Comparison of ENCODE assay signal across 25 cellular contexts in genomic region chr11:83543918-83544491, GRCh38.
DNase-seq lines count a peak whose midpoint lies in the region; ATAC-seq, FAIRE-seq and TF ChIP-seq lines count a peak whose summit lies in the region.
"Had no signal": no experiment of that assay in that cellular context is flagged by ENCODE, and none has a peak within 500 bp of the region (broad histone marks: within the 10 kb centered on the region; RNA-seq: fewer than 3 reads in every experiment).

No MANE protein-coding gene starts in this region.

- peak; percentile 89 for ATAC-seq in activated CD8-positive, alpha-beta T cell treated with anti-CD3 and anti-CD28 coated beads for 36 hours
- ATAC-seq in activated CD8-positive, alpha-beta T cell treated with anti-CD3 and anti-CD28 coated beads, Interleukin-2, amount 10 ng/mL, durations not matched to agents 7 days and 5 days = no peak
- peak; percentile 60 for ATAC-seq in HG02884 (IDR thresholded peaks at IDR 0.05; ENCODE audit: unreplicated experiment)
- ATAC-seq in stimulated activated naive B cell treated with anti-CD40 and anti-IgM and Interleukin-4, amounts not matched to agents 10 μg/mL and 1 μg/mL and 100 μg/mL, for 72 hours (replicated peaks) = peak; percentile 73 to 92
- ATAC-seq in HG03378 (IDR thresholded peaks at IDR 0.05; ENCODE audit: unreplicated experiment) = no peak
- no peak for ATAC-seq in GM19395 (IDR thresholded peaks at IDR 0.05; ENCODE audit: unreplicated experiment)
- ATAC-seq: T-cell had no signal

- H3K4me3 ChIP-seq in bronchial epithelial cell (ENCODE audit: low read depth, low read length) = no peak overlapping the region
- H3K4me3 ChIP-seq: neural progenitor cell, stomach had no signal

- H3K36me3 Mint-ChIP-seq in activated CD8-positive, alpha-beta T cell treated with anti-CD3 and anti-CD28 coated beads for 36 hours (ENCODE audit: low read depth) = no peaks in the 10 kb centered on the region
- H3K36me3 Mint-ChIP-seq in activated CD8-positive, alpha-beta T cell treated with anti-CD3 and anti-CD28 coated beads, Interleukin-2, amount 10 ng/mL, durations not matched to agents 7 days and 5 days (ENCODE audit: low read depth) = no peaks in the 10 kb centered on the region
- no peaks in the 10 kb centered on the region for H3K36me3 Mint-ChIP-seq in stimulated activated naive B cell treated with anti-CD40 and anti-IgM and Interleukin-4, amounts not matched to agents 10 μg/mL and 1 μg/mL and 100 μg/mL, for 72 hours
- H3K36me3 Mint-ChIP-seq: immature natural killer cell, neural progenitor cell, T-cell had no signal

- TF ChIP-seq CTCF in activated CD8-positive, alpha-beta T cell treated with anti-CD3 and anti-CD28 coated beads for 36 hours (IDR thresholded peaks at IDR 0.05) = no peak
- TF ChIP-seq CTCF in bronchial epithelial cell (IDR thresholded peaks at IDR 0.05; ENCODE audit: insufficient read depth, low read length, severe bottlenecking) = no peak

- H3K36me3 ChIP-seq in bronchial epithelial cell (ENCODE audit: control insufficient read depth, insufficient read depth, low read length) = no peaks in the 10 kb centered on the region
- H3K36me3 ChIP-seq: neural progenitor cell, stomach had no signal

- no peaks in the 10 kb centered on the region for H3K27me3 Mint-ChIP-seq in activated CD8-positive, alpha-beta T cell treated with anti-CD3 and anti-CD28 coated beads for 36 hours
- no peaks in the 10 kb centered on the region for H3K27me3 Mint-ChIP-seq in activated CD8-positive, alpha-beta T cell treated with anti-CD3 and anti-CD28 coated beads, Interleukin-2, amount 10 ng/mL, durations not matched to agents 7 days and 5 days (ENCODE audit: low read depth)
- peaks cover 19% of the 10 kb centered on the region in 2 donors for H3K27me3 Mint-ChIP-seq in stimulated activated naive B cell treated with anti-CD40 and anti-IgM and Interleukin-4, amounts not matched to agents 10 μg/mL and 1 μg/mL and 100 μg/mL, for 72 hours

- H3K4me3 Mint-ChIP-seq in activated CD8-positive, alpha-beta T cell treated with anti-CD3 and anti-CD28 coated beads for 36 hours = no peak overlapping the region
- no peak overlapping the region for H3K4me3 Mint-ChIP-seq in activated CD8-positive, alpha-beta T cell treated with anti-CD3 and anti-CD28 coated beads, Interleukin-2, amount 10 ng/mL, durations not matched to agents 7 days and 5 days
- H3K4me3 Mint-ChIP-seq in stimulated activated naive B cell treated with anti-CD40 and anti-IgM and Interleukin-4, amounts not matched to agents 10 μg/mL and 1 μg/mL and 100 μg/mL, for 72 hours = no peak overlapping the region
- H3K4me3 Mint-ChIP-seq: immature natural killer cell, neural progenitor cell, T-cell had no signal

- FAIRE-seq in bronchial epithelial cell (lab: Jason Lieb, UNC) = no peak
- FAIRE-seq: H1, TTC549 had no signal

- peaks cover 4% of the 10 kb centered on the region for H3K4me1 Mint-ChIP-seq in activated CD8-positive, alpha-beta T cell treated with anti-CD3 and anti-CD28 coated beads for 36 hours (ENCODE audit: low read depth)
- H3K4me1 Mint-ChIP-seq in activated CD8-positive, alpha-beta T cell treated with anti-CD3 and anti-CD28 coated beads, Interleukin-2, amount 10 ng/mL, durations not matched to agents 7 days and 5 days (ENCODE audit: low read depth) = no peaks in the 10 kb centered on the region
- H3K4me1 Mint-ChIP-seq in stimulated activated naive B cell treated with anti-CD40 and anti-IgM and Interleukin-4, amounts not matched to agents 10 μg/mL and 1 μg/mL and 100 μg/mL, for 72 hours = peaks cover 0 to 5% of the 10 kb centered on the region in 2 donors
- H3K4me1 Mint-ChIP-seq: immature natural killer cell, T-cell had no signal

- intact Hi-C loops in activated CD8-positive, alpha-beta T cell treated with anti-CD3 and anti-CD28 coated beads for 36 hours (cut with micrococcal nuclease) = no loop called here

- no peak overlapping the region for H3K27ac Mint-ChIP-seq in activated CD8-positive, alpha-beta T cell treated with anti-CD3 and anti-CD28 coated beads for 36 hours
- H3K27ac Mint-ChIP-seq in activated CD8-positive, alpha-beta T cell treated with anti-CD3 and anti-CD28 coated beads, Interleukin-2, amount 10 ng/mL, durations not matched to agents 7 days and 5 days = no peak overlapping the region
- no peak overlapping the region for H3K27ac Mint-ChIP-seq in stimulated activated naive B cell treated with anti-CD40 and anti-IgM and Interleukin-4, amounts not matched to agents 10 μg/mL and 1 μg/mL and 100 μg/mL, for 72 hours
- H3K27ac Mint-ChIP-seq: immature natural killer cell, neural progenitor cell, progenitor cell of endocrine pancreas, T-cell had no signal

- H3K27me3 ChIP-seq in bronchial epithelial cell (ENCODE audit: control insufficient read depth, insufficient read depth, low read length) = no peaks in the 10 kb centered on the region
- H3K27me3 ChIP-seq: neural progenitor cell, stomach had no signal

- CTCF ChIA-PET in activated CD8-positive, alpha-beta T cell treated with anti-CD3 and anti-CD28 coated beads for 36 hours (lab: Charles Lee) = no interaction called here
- CTCF ChIA-PET in activated CD8-positive, alpha-beta T cell treated with anti-CD3 and anti-CD28 coated beads, Interleukin-2, amount 10 ng/mL, durations not matched to agents 7 days and 5 days (lab: Charles Lee) = no interaction called here

- no peaks in the 10 kb centered on the region for H3K9me3 Mint-ChIP-seq in activated CD8-positive, alpha-beta T cell treated with anti-CD3 and anti-CD28 coated beads for 36 hours
- no peaks in the 10 kb centered on the region for H3K9me3 Mint-ChIP-seq in activated CD8-positive, alpha-beta T cell treated with anti-CD3 and anti-CD28 coated beads, Interleukin-2, amount 10 ng/mL, durations not matched to agents 7 days and 5 days (ENCODE audit: insufficient read depth)
- H3K9me3 Mint-ChIP-seq in stimulated activated naive B cell treated with anti-CD40 and anti-IgM and Interleukin-4, amounts not matched to agents 10 μg/mL and 1 μg/mL and 100 μg/mL, for 72 hours = no peaks in the 10 kb centered on the region
- H3K9me3 Mint-ChIP-seq: T-cell had no signal

- POLR2A ChIA-PET in activated CD8-positive, alpha-beta T cell treated with anti-CD3 and anti-CD28 coated beads for 36 hours (lab: Charles Lee) = no interaction called here
- POLR2A ChIA-PET in activated CD8-positive, alpha-beta T cell treated with anti-CD3 and anti-CD28 coated beads, Interleukin-2, amount 10 ng/mL, durations not matched to agents 7 days and 5 days (lab: Charles Lee) = no interaction called here

- DNase-seq in activated CD8-positive, alpha-beta T cell treated with anti-CD3 and anti-CD28 coated beads for 36 hours = peak; percentile 2
- no peak for DNase-seq in activated CD8-positive, alpha-beta T cell treated with anti-CD3 and anti-CD28 coated beads, Interleukin-2, amount 10 ng/mL, durations not matched to agents 7 days and 5 days
- DNase-seq in bronchial epithelial cell (ENCODE audit: low read depth) (peak; percentile 52), middle frontal gyrus (ENCODE audit: extremely low spot score, low spot score) (no peak)
- no peak for DNase-seq in stimulated activated naive B cell treated with anti-CD40 and anti-IgM and Interleukin-4, amounts not matched to agents 10 μg/mL and 1 μg/mL and 100 μg/mL, for 72 hours
- DNase-seq: activated effector memory CD4-positive, alpha-beta T cell treated with anti-CD3 and anti-CD28 coated beads, Interleukin-2, amount 50 U/mL, for 16 hours; caudate nucleus; DND-41; foreskin melanocyte; immature natural killer cell; IMR-90; NCI-H1105 treated with DMSO at 0.1 percent for 48 hours; NCI-H2081 treated with DMSO at 0.1 percent for 48 hours; NCI-H446; SHP77 treated with DMSO at 0.1 percent for 48 hours; stomach; T-cell; trophoblast cell had no signal

Comparison
In these comparisons a context has a peak if more than half of its experiments do, and no peak if none do; other contexts are left out.
1. ATAC-seq: peak in activated CD8-positive, alpha-beta T cell treated with anti-CD3 and anti-CD28 coated beads for 36 hours (single experiment), HG02884 (single experiment) and stimulated activated naive B cell treated with anti-CD40 and anti-IgM and Interleukin-4, amounts not matched to agents 10 μg/mL and 1 μg/mL and 100 μg/mL, for 72 hours (2 of 2); none in activated CD8-positive, alpha-beta T cell treated with anti-CD3 and anti-CD28 coated beads, Interleukin-2, amount 10 ng/mL, durations not matched to agents 7 days and 5 days (single experiment), HG03378 (single experiment) and GM19395 (single experiment).
2. DNase-seq: peak in activated CD8-positive, alpha-beta T cell treated with anti-CD3 and anti-CD28 coated beads for 36 hours (single experiment) and bronchial epithelial cell (single experiment); none in activated CD8-positive, alpha-beta T cell treated with anti-CD3 and anti-CD28 coated beads, Interleukin-2, amount 10 ng/mL, durations not matched to agents 7 days and 5 days (single experiment), stimulated activated naive B cell treated with anti-CD40 and anti-IgM and Interleukin-4, amounts not matched to agents 10 μg/mL and 1 μg/mL and 100 μg/mL, for 72 hours (single experiment) and middle frontal gyrus (single experiment).